In the genomic region with DNA sequence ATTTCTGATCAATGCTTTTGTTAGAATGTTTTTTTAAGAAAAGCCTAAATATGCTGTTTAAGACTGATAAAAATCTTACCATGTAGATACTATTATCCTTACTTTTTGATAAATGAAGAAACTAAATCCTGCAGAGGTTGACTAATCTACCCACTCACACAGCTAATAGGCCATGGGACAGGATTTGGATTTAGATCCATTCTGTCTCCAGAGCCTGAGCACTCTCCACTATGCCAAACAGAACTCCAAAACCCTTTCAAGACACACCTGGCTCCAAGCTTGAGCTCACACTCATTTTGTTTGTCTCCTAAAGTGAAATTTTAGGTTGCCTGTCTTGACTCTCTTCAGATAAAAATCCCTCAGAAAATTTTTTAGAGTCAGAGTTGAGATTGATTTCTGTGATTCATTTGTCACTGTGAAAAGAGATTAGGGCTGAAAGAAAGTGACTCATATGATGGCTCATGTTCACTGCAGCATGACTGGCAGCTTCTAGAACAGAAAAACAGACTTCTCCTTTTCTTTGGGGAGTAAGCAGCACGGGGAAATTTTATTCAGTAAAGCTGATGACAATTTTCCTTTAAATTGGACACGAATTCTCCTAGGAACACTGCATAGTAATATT, we compare ENCODE assay signal across 8 cellular contexts.
A peak's percentile ranks its signal among the peaks of the same experiment; 100 is the strongest.
DNase-seq lines count a peak whose midpoint lies in the region; ATAC-seq and TF ChIP-seq lines count a peak whose summit lies in the region.

No MANE protein-coding gene starts in this region.

- no peak overlapping the region; the same call in 1 of the 2 replicates for H3K27ac ChIP-seq in WERI-Rb-1

- no peaks in the 10 kb centered on the region for H3K36me3 ChIP-seq in WERI-Rb-1

- H3K9me3 Mint-ChIP-seq in activated naive CD4-positive, alpha-beta T cell treated with anti-CD3 and anti-CD28 coated beads for 36 hours: no peaks in the 10 kb centered on the region

- H3K27me3 ChIP-seq in WERI-Rb-1 (ENCODE audit: insufficient read depth, low read depth, severe bottlenecking): no peaks in the 10 kb centered on the region

- H3K36me3 Mint-ChIP-seq in activated naive CD4-positive, alpha-beta T cell treated with anti-CD3 and anti-CD28 coated beads for 36 hours (ENCODE audit: low read depth): no peaks in the 10 kb centered on the region

- no peak overlapping the region for H3K4me3 ChIP-seq in WERI-Rb-1 (ENCODE audit: low read depth, low read length)

- TF ChIP-seq CTCF in WERI-Rb-1 (IDR thresholded peaks at IDR 0.05; ENCODE audit: low read depth, low read length) (no peak), omental fat pad (IDR thresholded peaks at IDR 0.05) (no peak)

- no peak overlapping the region for H3K4me3 Mint-ChIP-seq in activated naive CD4-positive, alpha-beta T cell treated with anti-CD3 and anti-CD28 coated beads for 36 hours

- H3K9me3 ChIP-seq in WERI-Rb-1 (ENCODE audit: severe bottlenecking): no peaks in the 10 kb centered on the region

- DNase-seq in ACHN: peak; percentile 79
- peak; percentile 22 for DNase-seq in WERI-Rb-1
- no peak for DNase-seq in omental fat pad (ENCODE audit: low spot score)
- no peak for DNase-seq in stimulated activated naive CD4-positive, alpha-beta T cell treated with Interleukin-2 at 50 U/mL for 16 hours (lab: John Stamatoyannopoulos, UW)
- no peak for DNase-seq in activated T-cell treated with anti-CD3 and anti-CD28 coated beads for 4 hours
- no peak for DNase-seq in activated naive CD4-positive, alpha-beta T cell treated with anti-CD3 and anti-CD28 coated beads for 36 hours

- intact Hi-C loops in activated naive CD4-positive, alpha-beta T cell treated with anti-CD3 and anti-CD28 coated beads for 36 hours (cut with micrococcal nuclease): loop anchor here (2.0 kb wide), 1 partner anchor 609 kb away; no protein-coding TSS in a partner anchor

- CTCF ChIA-PET in activated naive CD4-positive, alpha-beta T cell treated with anti-CD3 and anti-CD28 coated beads for 36 hours (lab: Charles Lee): interaction anchor here (2.4 kb wide), 1 partner anchor 8 kb away, joined by 7 read pairs; no protein-coding TSS in a partner anchor

- no peak overlapping the region for H3K27ac Mint-ChIP-seq in activated naive CD4-positive, alpha-beta T cell treated with anti-CD3 and anti-CD28 coated beads for 36 hours

- in situ Hi-C loops in ACHN (cut with HindIII; ENCODE audit: low pct_ligation_motif_present, low pct_unique_long_range_greater_than_20kb, low sequenced_read_pairs): no loop called here

- no peaks in the 10 kb centered on the region for H3K27me3 Mint-ChIP-seq in activated naive CD4-positive, alpha-beta T cell treated with anti-CD3 and anti-CD28 coated beads for 36 hours (ENCODE audit: low read depth)

- ATAC-seq in GM19455 (IDR thresholded peaks at IDR 0.05; ENCODE audit: unreplicated experiment) (peak; percentile 87), HG03439 (IDR thresholded peaks at IDR 0.05; ENCODE audit: unreplicated experiment) (peak; percentile 87), omental fat pad (ENCODE audit: low FRiP score) (peak; percentile 32)

- no peaks in the 10 kb centered on the region for H3K4me1 Mint-ChIP-seq in activated naive CD4-positive, alpha-beta T cell treated with anti-CD3 and anti-CD28 coated beads for 36 hours (ENCODE audit: low read depth)

Comparison
In these comparisons a context has a peak if more than half of its experiments do, and no peak if none do; other contexts are left out.
1. DNase-seq: peak in ACHN (single experiment) and WERI-Rb-1 (single experiment); none in omental fat pad (single experiment), stimulated activated naive CD4-positive, alpha-beta T cell treated with Interleukin-2 at 50 U/mL for 16 hours (single experiment), activated T-cell treated with anti-CD3 and anti-CD28 coated beads for 4 hours (single experiment) and activated naive CD4-positive, alpha-beta T cell treated with anti-CD3 and anti-CD28 coated beads for 36 hours (single experiment).
2. ATAC-seq: peak in every context shown above with its lines; median percentile 87 in GM19455; 87 in HG03439; 32 in omental fat pad.